ENCODE assay signal across 8 cellular contexts in genomic region chr6:111805511-111806181, GRCh38.
DNase-seq lines count a peak whose midpoint lies in the region; TF ChIP-seq lines count a peak whose summit lies in the region.

No MANE protein-coding gene starts in this region.

- H3K9me3 ChIP-seq in osteoblast (ENCODE audit: low read depth, low read length) = no peaks in the 10 kb centered on the region

- H3K27me3 ChIP-seq in osteoblast (ENCODE audit: insufficient read depth, low read length) (no peaks in the 10 kb centered on the region), H7 (ENCODE audit: control insufficient read depth, insufficient read depth, low read length) (no peaks in the 10 kb centered on the region)

- no peak overlapping the region for H3K4me3 ChIP-seq in GM12865 (ENCODE audit: low read depth, low read length)
- H3K4me3 ChIP-seq in osteoblast (ENCODE audit: insufficient read depth, low read length) = peak overlapping the region; percentile 30
- no peak overlapping the region for H3K4me3 ChIP-seq in H7 (ENCODE audit: insufficient read depth, low read depth, low read length)

- H3K36me3 ChIP-seq in osteoblast (ENCODE audit: insufficient read depth, low read length) = no peaks in the 10 kb centered on the region
- H3K36me3 ChIP-seq in H7 (replicated peaks; ENCODE audit: control insufficient read depth, insufficient read depth, low read length) = no peaks in the 10 kb centered on the region

- H3K27ac ChIP-seq in osteoblast (ENCODE audit: low read depth, low read length) = peak overlapping the region; percentile 95

- DNase-seq in GM12865 (ENCODE audit: low read depth) = peak; percentile 79
- peak; percentile 33 for DNase-seq in H4 (ENCODE audit: low spot score)
- peak; percentile 48 for DNase-seq in NCI-H446 treated with DMSO at 0.1 percent for 48 hours (lab: John Stamatoyannopoulos, UW)
- peak; percentile 40 for DNase-seq in amniotic stem cell (lab: John Stamatoyannopoulos, UW)
- DNase-seq in osteoblast (ENCODE audit: insufficient read length, low spot score, missing footprints) = no peak
- no peak for DNase-seq in NCI-H510A (lab: John Stamatoyannopoulos, UW)
- DNase-seq in H7 = no peak
- DNase-seq in effector CD4-positive, alpha-beta T cell = no peak

- H3K4me2 ChIP-seq in osteoblast (ENCODE audit: insufficient read depth, low read length) = peak overlapping the region; percentile 69

- H4K20me1 ChIP-seq in osteoblast (ENCODE audit: insufficient read depth, low read length) = no peaks in the 10 kb centered on the region

- H2AFZ ChIP-seq in osteoblast (ENCODE audit: low read length) = peak overlapping the region; percentile 63

- H3K4me1 ChIP-seq in osteoblast (ENCODE audit: insufficient read depth, low read length) = peaks cover 44% of the 10 kb centered on the region

- peaks cover 64% of the 10 kb centered on the region for H3K79me2 ChIP-seq in osteoblast (ENCODE audit: insufficient read depth, low read length)

- TF ChIP-seq CTCF in GM12865 (IDR thresholded peaks at IDR 0.05; ENCODE audit: insufficient read depth, low read depth, low read length, missing control alignments) (no peak), osteoblast (IDR thresholded peaks at IDR 0.05; ENCODE audit: extremely low read depth, low read depth, low read length) (no peak)

Comparison
In these comparisons a context has a peak if more than half of its experiments do, and no peak if none do; other contexts are left out.
1. DNase-seq: peak in GM12865 (single experiment), H4 (single experiment), NCI-H446 treated with DMSO at 0.1 percent for 48 hours (single experiment) and amniotic stem cell (single experiment); none in osteoblast (single experiment), NCI-H510A (single experiment), H7 (single experiment) and effector CD4-positive, alpha-beta T cell (single experiment).